ENCODE assay signal across 8 cellular contexts in genomic region chr3:17645074-17645698, GRCh38.
A peak's percentile ranks its signal among the peaks of the same experiment; 100 is the strongest.
DNase-seq lines count a peak whose midpoint lies in the region; ATAC-seq and TF ChIP-seq lines count a peak whose summit lies in the region.

No MANE protein-coding gene starts in this region.

- H3K27ac ChIP-seq in ascending aorta, result no peak overlapping the region
- H3K27ac ChIP-seq in iPS DF 6.9 (ENCODE audit: low read length), result no peak overlapping the region

- H3K9me3 ChIP-seq in ascending aorta (no peaks in the 10 kb centered on the region), iPS DF 6.9 (ENCODE audit: control insufficient read depth, insufficient read depth, low read length) (no peaks in the 10 kb centered on the region)

- TF ChIP-seq CTCF in GM10266 (IDR thresholded peaks at IDR 0.05; ENCODE audit: control insufficient read depth, insufficient read depth, low read depth, missing control alignments) (peak; percentile 51), ascending aorta (IDR thresholded peaks at IDR 0.05) (peak; percentile 13 to 63 (median 50))

- no peaks in the 10 kb centered on the region for H3K36me3 ChIP-seq in ascending aorta
- no peaks in the 10 kb centered on the region for H3K36me3 ChIP-seq in iPS DF 6.9 (ENCODE audit: control insufficient read depth, insufficient read depth, low read length)

- WGBS in iPS DF 6.9 (ENCODE audit: insufficient coverage, insufficient read length), result no CpG with 5 or more reads among the region's 4 CpGs

- no peaks in the 10 kb centered on the region for H3K27me3 ChIP-seq in ascending aorta
- no peaks in the 10 kb centered on the region for H3K27me3 ChIP-seq in iPS DF 6.9 (ENCODE audit: control insufficient read depth, insufficient read depth, low read length)

- H3K4me3 ChIP-seq in ascending aorta (no peak overlapping the region), iPS DF 6.9 (ENCODE audit: low read length) (no peak overlapping the region)

- ATAC-seq in GM18907 (IDR thresholded peaks at IDR 0.05; ENCODE audit: unreplicated experiment), result no peak

- DNase-seq in A172 (ENCODE audit: low spot score), result peak; percentile 66
- no peak for DNase-seq in GM10266 (ENCODE audit: extremely low spot score)
- peak; percentile 61 for DNase-seq in NCI-H2081 treated with DMSO at 0.1 percent for 48 hours (lab: John Stamatoyannopoulos, UW)
- no peak for DNase-seq in ascending aorta (ENCODE audit: low spot score in 2 of 2)
- peak; percentile 27 for DNase-seq in iPS DF 6.9 (ENCODE audit: low read depth, low spot score)
- peak; percentile 93 for DNase-seq in superior temporal gyrus (ENCODE audit: extremely low spot score)
- no peak for DNase-seq in NCI-H187 (lab: John Stamatoyannopoulos, UW)

- peaks cover 0 to 15% of the 10 kb centered on the region in 2 donors for H3K4me1 ChIP-seq in ascending aorta
- H3K4me1 ChIP-seq in iPS DF 6.9 (ENCODE audit: control insufficient read depth, insufficient read depth, low read length), result no peaks in the 10 kb centered on the region

- intact Hi-C loops in ascending aorta (cut with DNase I), result no loop called here

Comparison
In these comparisons a context has a peak if more than half of its experiments do, and no peak if none do; other contexts are left out.
1. DNase-seq: peak in A172 (single experiment), NCI-H2081 treated with DMSO at 0.1 percent for 48 hours (single experiment), iPS DF 6.9 (single experiment) and superior temporal gyrus (single experiment); none in GM10266 (single experiment), ascending aorta (0 of 2) and NCI-H187 (0 of 2).